In the genomic region with DNA sequence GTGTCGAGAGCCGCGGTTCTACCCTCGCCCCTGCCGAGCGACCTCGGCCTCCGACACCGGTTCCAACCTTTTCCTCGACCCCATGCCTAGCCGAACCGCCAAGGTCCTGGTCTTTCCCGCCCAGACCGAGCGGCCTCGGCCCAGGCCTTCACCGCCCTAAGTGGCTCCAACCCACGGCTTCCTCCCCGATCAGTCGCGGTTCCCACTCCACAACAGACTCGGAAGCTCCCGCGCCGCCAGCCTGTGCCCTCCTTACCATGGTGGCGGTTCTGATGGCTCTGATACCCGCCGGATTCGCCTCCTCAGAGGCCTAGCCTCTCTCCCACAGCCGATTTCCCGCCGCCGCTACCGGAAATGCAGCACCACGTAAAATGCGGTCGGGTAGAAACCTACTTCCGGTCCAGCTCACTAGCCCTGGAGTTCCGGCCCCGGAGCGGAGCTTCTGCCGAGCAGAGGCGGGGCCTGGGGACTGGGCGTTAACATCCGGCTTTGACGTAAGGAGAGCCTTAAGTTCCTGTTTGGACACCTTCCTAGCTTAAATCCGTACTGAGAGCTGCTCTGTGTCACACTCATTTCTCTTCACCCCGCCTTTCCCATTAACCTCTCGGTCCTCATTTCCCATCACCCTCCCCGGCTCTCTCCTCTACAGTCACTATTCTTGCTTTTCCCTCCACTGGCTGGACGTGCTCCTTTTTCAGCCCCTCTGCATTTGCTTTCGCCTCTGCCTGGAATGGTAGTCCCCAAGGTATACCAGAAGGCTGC, we compare ENCODE assay signal across 8 cellular contexts. TPM values are rescaled to one million over a fixed set of nuclear protein-coding genes. Genes with fewer than 3 reads are reported as not detected.
A peak's percentile ranks its signal among the peaks of the same experiment; 100 is the strongest.
DNase-seq lines count a peak whose midpoint lies in the region; ATAC-seq and TF ChIP-seq lines count a peak whose summit lies in the region.

A gene (minus strand): TSS at position 358 of the 762 bp plus-strand sequence. CDS start 99 bp downstream, at position 259.

- TF ChIP-seq CTCF in prostate gland (IDR thresholded peaks at IDR 0.05) = peak in 1 of 4 experiments; percentile 11

- H3K27me3 Mint-ChIP-seq in T-helper 17 cell = no peaks in the 10 kb centered on the region

- peak within 1 kb of the TSS; percentile 98 for H3K27ac Mint-ChIP-seq in T-helper 17 cell

- DNase-seq in NCI-H1694 treated with DMSO at 0.1 percent for 48 hours (lab: John Stamatoyannopoulos, UW) = peak; percentile 99
- DNase-seq in T-helper 17 cell = peak; percentile 87 to 92 (median 91)
- DNase-seq in amygdala (lab: John Stamatoyannopoulos, UW) = peak; percentile 73 to 99 (median 96)
- DNase-seq in left ventricle myocardium superior = peak; percentile 96
- DNase-seq in prostate gland (ENCODE audit: low spot score) = peak; percentile 98

- H3K27ac ChIP-seq in prostate gland = peak within 1 kb of the TSS; percentile 88 to 91
- H3K27ac ChIP-seq in urinary bladder (ENCODE audit: low read depth) = peak within 1 kb of the TSS; percentile 90

- H3K4me1 ChIP-seq in prostate gland (replicated peaks) (peaks cover 9% of the 10 kb centered on the region), urinary bladder (ENCODE audit: insufficient read depth) (no peaks in the 10 kb centered on the region)

- WGBS in prostate gland = under 1% methylated on average over 50 of the region's 52 CpGs
- WGBS in urinary bladder = under 1% methylated on average over 52 of the region's 52 CpGs

- H3K4me3 ChIP-seq in prostate gland = peak within 1 kb of the TSS; percentile 65 to 70
- peak within 1 kb of the TSS; percentile 78 for H3K4me3 ChIP-seq in urinary bladder (ENCODE audit: low read depth, low read length)

- no peaks in the 10 kb centered on the region for H3K27me3 ChIP-seq in prostate gland (replicated peaks; ENCODE audit: insufficient read depth)

- H3K4me3 Mint-ChIP-seq in T-helper 17 cell = peak within 1 kb of the TSS; percentile 98

- H3K4me1 Mint-ChIP-seq in T-helper 17 cell = peaks cover 40% of the 10 kb centered on the region

- intact Hi-C loops in left ventricle myocardium superior (cut with micrococcal nuclease) = no loop called here
- intact Hi-C loops in prostate gland (cut with DNase I) = loop anchor here (2.0 to 5.0 kb wide), 2 partner anchors 38 to 192 kb away; a partner anchor contains a TSS

- H3K9me3 ChIP-seq in T-helper 17 cell (ENCODE audit: control insufficient read depth, low read length, poor library complexity, severe bottlenecking) (no peaks in the 10 kb centered on the region), prostate gland (no peaks in the 10 kb centered on the region)

- TF ChIP-seq POLR2A in GM15510 (IDR thresholded peaks at IDR 0.05; ENCODE audit: borderline replicate concordance, extremely low read depth, insufficient read length) (peak; percentile 94), prostate gland (IDR thresholded peaks at IDR 0.05) (peak; percentile 98)

- H3K36me3 ChIP-seq in prostate gland = peaks cover 0 to 1% of the 10 kb centered on the region in 2 donors
- peaks cover 4% of the 10 kb centered on the region for H3K36me3 ChIP-seq in urinary bladder (ENCODE audit: insufficient read depth)

- peak; percentile 97 for ATAC-seq in HG02885 (IDR thresholded peaks at IDR 0.05; ENCODE audit: poor library complexity, unreplicated experiment)
- peak; percentile 93 for ATAC-seq in T-helper 17 cell
- ATAC-seq in left ventricle myocardium superior = peak; percentile 99

- H3K36me3 Mint-ChIP-seq in T-helper 17 cell (ENCODE audit: low read depth) = peaks cover 14% of the 10 kb centered on the region

RNA-seq across cellular contexts. Expression of the gene that starts here (rescaled TPM):
- 100 to 1,000 TPM; 136 to 140 TPM for total RNA-seq in T-helper 17 cell
- total RNA-seq in left ventricle myocardium superior = 51.3 TPM
- 100 to 1,000 TPM; 215 to 294 TPM for total RNA-seq in prostate gland
- total RNA-seq in urinary bladder = 52.0 TPM
- 175 TPM for polyA plus RNA-seq in urinary bladder

Comparison
In these comparisons a context has a peak if more than half of its experiments do, and no peak if none do; other contexts are left out.
1. Peak in every context shown above with its lines: DNase-seq, ATAC-seq, H3K4me3 ChIP-seq and H3K27ac ChIP-seq.